In the genomic region with DNA sequence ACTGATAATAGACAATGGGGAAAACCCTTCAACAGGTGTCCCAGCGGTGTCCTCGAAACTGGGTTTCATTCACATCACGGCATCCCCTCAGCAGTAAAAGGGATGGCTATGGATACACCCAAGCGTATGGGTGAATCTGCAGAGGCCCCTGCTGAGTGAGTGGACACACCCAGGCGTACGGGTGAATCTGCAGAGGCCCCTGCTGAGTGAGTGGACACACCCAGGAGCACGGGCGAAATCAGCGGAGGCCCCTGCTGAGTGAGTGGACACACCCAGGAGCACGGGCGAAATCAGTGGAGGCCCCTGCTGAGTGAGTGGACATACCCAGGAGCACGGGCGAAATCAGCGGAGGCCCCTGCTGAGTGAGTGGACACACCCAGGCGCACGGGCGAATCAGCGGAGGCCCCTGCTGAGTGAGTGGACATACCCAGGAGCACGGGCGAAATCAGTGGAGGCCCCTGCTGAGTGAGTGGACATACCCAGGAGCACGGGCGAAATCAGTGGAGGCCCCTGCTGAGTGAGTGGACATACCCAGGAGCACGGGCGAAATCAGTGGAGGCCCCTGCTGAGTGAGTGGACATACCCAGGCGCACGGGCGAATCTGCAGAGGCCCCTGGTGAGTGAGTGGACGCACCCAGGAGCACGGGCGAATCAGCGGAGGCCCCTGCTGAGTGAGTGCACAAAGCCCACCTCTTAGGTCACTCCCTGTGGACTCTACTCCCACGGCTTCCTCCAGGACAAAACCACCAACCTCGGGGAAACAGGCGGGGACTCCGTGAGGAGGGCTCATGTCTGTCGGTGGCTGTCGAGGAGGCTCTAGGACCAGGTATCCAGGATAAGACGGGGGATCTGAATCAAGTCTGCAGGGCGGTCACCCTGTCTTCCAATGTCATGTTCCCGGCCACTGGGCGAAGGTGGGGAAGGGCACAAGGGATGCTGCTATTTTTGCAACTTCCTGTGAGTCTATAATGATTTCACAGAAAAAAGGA, we compare ENCODE assay signal across 8 cellular contexts.
DNase-seq lines count a peak whose midpoint lies in the region; ATAC-seq, FAIRE-seq and TF ChIP-seq lines count a peak whose summit lies in the region.
"Not testable (repeated sequence)": the region's sequence is repeated elsewhere in the genome, so short reads cannot be mapped to it uniquely, and the experiment has no call there.

No MANE protein-coding gene starts in this region.

- not testable (repeated sequence) for H3K36me3 ChIP-seq in HEK293 (ENCODE audit: control insufficient read depth in 2 of 2, insufficient read depth in 1 of 2, low read length in 2 of 2); endodermal cell (ENCODE audit: control insufficient read depth, insufficient read depth, low read length)
- peaks cover 8 to 30% of the 10 kb centered on the region in 2 experiments for H3K36me3 ChIP-seq in HepG2 (replicated peaks in 1 of 2; ENCODE audit: control insufficient read depth in 1 of 2, insufficient read depth in 2 of 2, low read length in 2 of 2)

- CTCF ChIA-PET in HEK293 (lab: Yijun Ruan, JAX): interaction anchor here (0.7 to 0.9 kb wide), 2 partner anchors 12 to 88 kb away, joined by 3 to 5 read pairs; no protein-coding TSS in a partner anchor
- CTCF ChIA-PET in T-cell (lab: Charles Lee); HepG2 (lab: Yijun Ruan, JAX; ENCODE audit: low intra/inter-chr PET ratio, low total read pairs): not testable (repeated sequence)

- not testable (repeated sequence) for TF ChIP-seq EP300 in HepG2 (IDR thresholded peaks at IDR 0.05; ENCODE audit: low read depth in 2 of 2, low read length in 2 of 2); HepG2 (CRISPR knock-in tag; IDR thresholded peaks at IDR 0.05; ENCODE audit: borderline replicate concordance)

- H3K9ac ChIP-seq in endodermal cell (ENCODE audit: extremely low read depth, low read length, poor library complexity, severe bottlenecking); HepG2 (ENCODE audit: insufficient read depth, low read depth, low read length): not testable (repeated sequence)

- peaks cover 96% of the 10 kb centered on the region for H3K79me2 ChIP-seq in HepG2 (ENCODE audit: insufficient read depth, low read length)

- not testable (repeated sequence) for H3K4me3 Mint-ChIP-seq in CD14-positive monocyte; activated naive CD8-positive, alpha-beta T cell treated with anti-CD3 and anti-CD28 coated beads for 36 hours; endodermal cell
- peak overlapping the region in 1 of 3 donors; percentile 62 for H3K4me3 Mint-ChIP-seq in T-cell
- H3K4me3 Mint-ChIP-seq in osteocyte (ENCODE audit: unreplicated experiment): peak overlapping the region; percentile 18
- peak overlapping the region in 1 of 2 donors; percentile 14 for H3K4me3 Mint-ChIP-seq in stimulated activated naive CD8-positive, alpha-beta T cell treated with anti-CD3 and anti-CD28 coated beads, Interleukin-15, amount 100 ng/mL, for 72 hours

- intact Hi-C loops in CD14-positive monocyte (cut with micrococcal nuclease); HepG2 (cut with micrococcal nuclease; ENCODE audit: unreplicated experiment): not testable (repeated sequence)

- not testable (repeated sequence) for H3K27me3 ChIP-seq in endodermal cell (ENCODE audit: control insufficient read depth, insufficient read depth, low read length, poor library complexity, severe bottlenecking); HepG2 (ENCODE audit: control insufficient read depth in 1 of 2, insufficient read depth in 2 of 2, low read length in 2 of 2)

- H3K9me3 Mint-ChIP-seq in CD14-positive monocyte; T-cell; activated naive CD8-positive, alpha-beta T cell treated with anti-CD3 and anti-CD28 coated beads for 36 hours; endodermal cell; osteocyte (ENCODE audit: unreplicated experiment); stimulated activated naive CD8-positive, alpha-beta T cell treated with anti-CD3 and anti-CD28 coated beads, Interleukin-15, amount 100 ng/mL, for 72 hours: not testable (repeated sequence)

- not testable (repeated sequence) for H2AFZ ChIP-seq in HepG2 (ENCODE audit: low read length)

- H3K4me1 Mint-ChIP-seq in CD14-positive monocyte (peaks cover 56% of the 10 kb centered on the region), T-cell (peaks cover 89 to 91% (median 89%) of the 10 kb centered on the region in 3 donors), endodermal cell (peaks cover 51% of the 10 kb centered on the region), osteocyte (ENCODE audit: unreplicated experiment) (peaks cover 88% of the 10 kb centered on the region)
- H3K4me1 Mint-ChIP-seq in activated naive CD8-positive, alpha-beta T cell treated with anti-CD3 and anti-CD28 coated beads for 36 hours: peaks cover 84% of the 10 kb centered on the region
- peaks cover 95% of the 10 kb centered on the region for H3K4me1 Mint-ChIP-seq in stimulated activated naive CD8-positive, alpha-beta T cell treated with anti-CD3 and anti-CD28 coated beads, Interleukin-15, amount 100 ng/mL, for 72 hours

- H3K27ac ChIP-seq in HEK293 (ENCODE audit: extremely low read depth, low read depth, low read length); endodermal cell (ENCODE audit: low read depth, low read length): not testable (repeated sequence)
- H3K27ac ChIP-seq in HepG2 (ENCODE audit: extremely low read length, insufficient read depth, low read length): peak overlapping the region; percentile 0

- not testable (repeated sequence) for DNase-seq in CD14-positive monocyte (ENCODE audit: low spot score); T-cell; activated naive CD8-positive, alpha-beta T cell treated with anti-CD3 and anti-CD28 coated beads for 36 hours; endodermal cell; HepG2 (ENCODE audit: low spot score); osteocyte (ENCODE audit: extremely low spot score, unreplicated experiment); stimulated activated naive CD8-positive, alpha-beta T cell treated with anti-CD3 and anti-CD28 coated beads, Interleukin-15, amount 100 ng/mL, for 72 hours

- H4K20me1 ChIP-seq in HepG2 (ENCODE audit: insufficient read depth, low read length): peaks cover 55% of the 10 kb centered on the region

- not testable (repeated sequence) for FAIRE-seq in HepG2 (lab: Jason Lieb, UNC)

- not testable (repeated sequence) for TF ChIP-seq CTCF in CD14-positive monocyte (IDR thresholded peaks at IDR 0.05); HEK293 (tag by site-specific recombination; IDR thresholded peaks at IDR 0.05); endodermal cell (conservative IDR thresholded peaks at IDR 0.05); HepG2 (CRISPR knock-in tag; IDR thresholded peaks at IDR 0.05); osteocyte (IDR thresholded peaks at IDR 0.05)

- WGBS in endodermal cell (ENCODE audit: insufficient coverage in 1 of 2, insufficient read length in 1 of 2), 2 experiments: 94 to 98% methylated on average over 19 to 40 of the region's 41 CpGs
- WGBS in HepG2 (ENCODE audit: low lambda C conversion rate): 95% methylated on average over 41 of the region's 41 CpGs

- H3K4me1 ChIP-seq in HEK293 (ENCODE audit: control insufficient read depth, insufficient read depth, low read length); endodermal cell (ENCODE audit: control insufficient read depth, insufficient read depth, low read length): not testable (repeated sequence)
- H3K4me1 ChIP-seq in HepG2 (ENCODE audit: insufficient read depth, low read length): peaks cover 84% of the 10 kb centered on the region

- POLR2A ChIA-PET in HEK293 (lab: Yijun Ruan, JAX); T-cell (lab: Charles Lee); HepG2 (lab: Yijun Ruan, JAX): not testable (repeated sequence)

- not testable (repeated sequence) for H3K4me2 ChIP-seq in HepG2 (ENCODE audit: low read depth, low read length)

- not testable (repeated sequence) for TF ChIP-seq RAD21 in HepG2 (CRISPR knock-in tag; IDR thresholded peaks at IDR 0.05)

- ATAC-seq in T-cell (replicated peaks in 1 of 4); HepG2; stimulated activated naive CD8-positive, alpha-beta T cell treated with anti-CD3 and anti-CD28 coated beads, Interleukin-15, amount 100 ng/mL, for 72 hours: not testable (repeated sequence)

- not testable (repeated sequence) for H3K4me3 ChIP-seq in HEK293 (ENCODE audit: low read depth, low read length); endodermal cell (ENCODE audit: low read length); HepG2 (replicated peaks in 1 of 3; ENCODE audit: insufficient read depth in 1 of 3, low read depth in 2 of 3, low read length in 3 of 3)

- H3K27ac Mint-ChIP-seq in CD14-positive monocyte (peak overlapping the region in 4 of 7 donors; percentile 31 to 72 (median 56)), T-cell (peak overlapping the region; percentile 34 to 69), endodermal cell (peak overlapping the region; percentile 60), osteocyte (ENCODE audit: unreplicated experiment) (peak overlapping the region; percentile 92)
- peak overlapping the region; percentile 81 for H3K27ac Mint-ChIP-seq in activated naive CD8-positive, alpha-beta T cell treated with anti-CD3 and anti-CD28 coated beads for 36 hours
- H3K27ac Mint-ChIP-seq in stimulated activated naive CD8-positive, alpha-beta T cell treated with anti-CD3 and anti-CD28 coated beads, Interleukin-15, amount 100 ng/mL, for 72 hours: peak overlapping the region; percentile 72 to 92

- BruUV-seq in HepG2 (replicated peaks; lab: Mats Ljungman, UMichigan): not testable (repeated sequence)

- TF ChIP-seq POLR2A in HepG2 (IDR thresholded peaks at IDR 0.05; ENCODE audit: insufficient read depth in 1 of 2, low read depth in 2 of 2, low read length in 2 of 2): not testable (repeated sequence)

- in situ Hi-C loops in HepG2 (cut with HindIII; ENCODE audit: extremely low pct_ligation_motif_present, low pct_unique_long_range_greater_than_20kb): loop anchor here (10.0 kb wide), 1 partner anchor 64 kb away; no protein-coding TSS in a partner anchor

- not testable (repeated sequence) for H3K9me3 ChIP-seq in HEK293 (ENCODE audit: control insufficient read depth, insufficient read depth, low read depth, low read length); endodermal cell (ENCODE audit: control insufficient read depth, low read length); HepG2 (ENCODE audit: low read length)

- not testable (repeated sequence) for H3K27me3 Mint-ChIP-seq in CD14-positive monocyte (ENCODE audit: low read depth in 3 of 3); T-cell; activated naive CD8-positive, alpha-beta T cell treated with anti-CD3 and anti-CD28 coated beads for 36 hours; endodermal cell (ENCODE audit: insufficient read depth); osteocyte (ENCODE audit: unreplicated experiment); stimulated activated naive CD8-positive, alpha-beta T cell treated with anti-CD3 and anti-CD28 coated beads, Interleukin-15, amount 100 ng/mL, for 72 hours

- H3K36me3 Mint-ChIP-seq in CD14-positive monocyte: peaks cover 9 to 24% of the 10 kb centered on the region in 2 donors
- H3K36me3 Mint-ChIP-seq in T-cell; endodermal cell (ENCODE audit: low read depth); osteocyte (ENCODE audit: unreplicated experiment): not testable (repeated sequence)
- peaks cover 24% of the 10 kb centered on the region for H3K36me3 Mint-ChIP-seq in activated naive CD8-positive, alpha-beta T cell treated with anti-CD3 and anti-CD28 coated beads for 36 hours
